ENCODE assay signal across 1 cellular context in genomic region chr4:38987491-38987890, GRCh38.
TF ChIP-seq lines count a peak whose summit lies in the region.

No MANE protein-coding gene starts in this region.

TF ChIP-seq in SK-N-SH, 30 proteins besides CTCF, POLR2A, EP300 and RAD21 (continued from another document):
- no peak for TF ChIP-seq MAX (IDR thresholded peaks at IDR 0.05; ENCODE audit: low read depth)
- TF ChIP-seq, protein P1, sequence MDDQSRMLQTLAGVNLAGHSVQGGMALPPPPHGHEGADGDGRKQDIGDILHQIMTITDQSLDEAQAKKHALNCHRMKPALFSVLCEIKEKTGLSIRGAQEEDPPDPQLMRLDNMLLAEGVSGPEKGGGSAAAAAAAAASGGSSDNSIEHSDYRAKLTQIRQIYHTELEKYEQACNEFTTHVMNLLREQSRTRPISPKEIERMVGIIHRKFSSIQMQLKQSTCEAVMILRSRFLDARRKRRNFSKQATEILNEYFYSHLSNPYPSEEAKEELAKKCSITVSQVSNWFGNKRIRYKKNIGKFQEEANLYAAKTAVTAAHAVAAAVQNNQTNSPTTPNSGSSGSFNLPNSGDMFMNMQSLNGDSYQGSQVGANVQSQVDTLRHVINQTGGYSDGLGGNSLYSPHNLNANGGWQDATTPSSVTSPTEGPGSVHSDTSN (IDR thresholded peaks at IDR 0.05) = no peak
- TF ChIP-seq RCOR1 (IDR thresholded peaks at IDR 0.05; ENCODE audit: low read length) = no peak
- no peak for TF ChIP-seq CHD2 (IDR thresholded peaks at IDR 0.05; ENCODE audit: low read length, partially characterized antibody)
- TF ChIP-seq POLR2AphosphoS5 (IDR thresholded peaks at IDR 0.05; ENCODE audit: low read depth, low read length) = no peak
TF ChIP-seq in SK-N-SH: peak in this region for 0.
